15 cellular contexts compared by ENCODE assay signal in genomic region chr11:72742522-72743320, GRCh38. TPM values are rescaled to one million over a fixed set of nuclear protein-coding genes. Genes with fewer than 3 reads are reported as not detected.
DNase-seq lines count a peak whose midpoint lies in the region; ATAC-seq and TF ChIP-seq lines count a peak whose summit lies in the region.
"Had no signal": no experiment of that assay in that cellular context is flagged by ENCODE, and none has a peak within 500 bp of the region (broad histone marks: within the 10 kb centered on the region; RNA-seq: fewer than 3 reads in every experiment).

No MANE protein-coding gene starts in this region.

- TF ChIP-seq POLR2A in spleen (IDR thresholded peaks at IDR 0.05), result no peak
- TF ChIP-seq POLR2A in body of pancreas (IDR thresholded peaks at IDR 0.05), result no peak

- intact Hi-C loops in spleen (cut with DNase I; ENCODE audit: low total_unique reads), result no loop called here
- intact Hi-C loops in body of pancreas (cut with DNase I), result no loop called here

- H3K36me3 Mint-ChIP-seq in activated CD4-positive, alpha-beta T cell treated with anti-CD3 and anti-CD28 coated beads, Interleukin-2, amount 10 ng/mL, durations not matched to agents 7 days and 5 days (ENCODE audit: low read depth), result no peaks in the 10 kb centered on the region
- H3K36me3 Mint-ChIP-seq in endothelial cell (ENCODE audit: low read depth, unreplicated experiment), result peaks cover 5% of the 10 kb centered on the region

- peak overlapping the region; percentile 9 for H3K27ac Mint-ChIP-seq in activated CD4-positive, alpha-beta T cell treated with anti-CD3 and anti-CD28 coated beads, Interleukin-2, amount 10 ng/mL, durations not matched to agents 7 days and 5 days
- peak overlapping the region; percentile 40 for H3K27ac Mint-ChIP-seq in endothelial cell (ENCODE audit: unreplicated experiment)

- no peaks in the 10 kb centered on the region for H3K9me3 Mint-ChIP-seq in activated CD4-positive, alpha-beta T cell treated with anti-CD3 and anti-CD28 coated beads, Interleukin-2, amount 10 ng/mL, durations not matched to agents 7 days and 5 days
- H3K9me3 Mint-ChIP-seq in endothelial cell (ENCODE audit: unreplicated experiment), result no peaks in the 10 kb centered on the region

- H3K27me3 Mint-ChIP-seq in activated CD4-positive, alpha-beta T cell treated with anti-CD3 and anti-CD28 coated beads, Interleukin-2, amount 10 ng/mL, durations not matched to agents 7 days and 5 days, result no peaks in the 10 kb centered on the region
- H3K27me3 Mint-ChIP-seq in endothelial cell (ENCODE audit: unreplicated experiment), result peaks cover 6% of the 10 kb centered on the region

- POLR2A ChIA-PET in activated CD4-positive, alpha-beta T cell treated with anti-CD3 and anti-CD28 coated beads, Interleukin-2, amount 10 ng/mL, durations not matched to agents 7 days and 5 days (lab: Charles Lee), result no interaction called here

- no peaks in the 10 kb centered on the region for H3K27me3 ChIP-seq in RWPE2 (ENCODE audit: insufficient read depth, poor library complexity, severe bottlenecking)
- H3K27me3 ChIP-seq in spleen (replicated peaks in 1 of 7), result no peaks in the 10 kb centered on the region
- H3K27me3 ChIP-seq in body of pancreas, result no peaks in the 10 kb centered on the region
- H3K27me3 ChIP-seq: SJCRH30 had no signal

- H3K27ac ChIP-seq in RWPE2 (ENCODE audit: poor library complexity, severe bottlenecking) (peak overlapping the region; percentile 66), spleen (peak overlapping the region; percentile 70 to 96 (median 94)), body of pancreas (no peak overlapping the region)
- H3K27ac ChIP-seq: SJCRH30 had no signal

- DNase-seq in activated CD4-positive, alpha-beta T cell treated with anti-CD3 and anti-CD28 coated beads, Interleukin-2, amount 10 ng/mL, durations not matched to agents 7 days and 5 days, result no peak
- no peak for DNase-seq in activated CD4-positive, alpha-beta T cell treated with anti-CD3 and anti-CD28 coated beads, Interleukin-2, amount 50 U/mL, for 48 hours
- no peak for DNase-seq in RWPE2 (ENCODE audit: low spot score)
- DNase-seq in endothelial cell (ENCODE audit: low spot score), result no peak
- peak; percentile 68 for DNase-seq in spleen
- no peak for DNase-seq in germinal center (ENCODE audit: low spot score)
- no peak for DNase-seq in body of pancreas
- no peak for DNase-seq in NCI-H2171 (lab: John Stamatoyannopoulos, UW)
- DNase-seq: dermis blood vessel endothelial cell, DMS79, NCI-H1436, NCI-H524 treated with DMSO at 0.1 percent for 48 hours, SJCRH30 had no signal

- H3K36me3 ChIP-seq in RWPE2 (ENCODE audit: low read depth) (no peaks in the 10 kb centered on the region), spleen (peaks cover 0 to 7% (median 0%) of the 10 kb centered on the region in 6 donors), body of pancreas (replicated peaks in 1 of 2; ENCODE audit: insufficient read depth in 1 of 2, low read depth in 2 of 2) (no peaks in the 10 kb centered on the region)
- H3K36me3 ChIP-seq: SJCRH30 had no signal

- WGBS in spleen, 5 donors, result 83 to 88% (median 85%) methylated on average over 7 of the region's 7 CpGs
- 81 to 84% methylated on average over 7 of the region's 7 CpGs for WGBS in body of pancreas, 2 donors

- CTCF ChIA-PET in activated CD4-positive, alpha-beta T cell treated with anti-CD3 and anti-CD28 coated beads, Interleukin-2, amount 10 ng/mL, durations not matched to agents 7 days and 5 days (lab: Charles Lee), result no interaction called here

- H3K4me3 Mint-ChIP-seq in activated CD4-positive, alpha-beta T cell treated with anti-CD3 and anti-CD28 coated beads, Interleukin-2, amount 10 ng/mL, durations not matched to agents 7 days and 5 days, result no peak overlapping the region
- peak overlapping the region; percentile 20 for H3K4me3 Mint-ChIP-seq in endothelial cell (ENCODE audit: unreplicated experiment)

- H3K9me3 ChIP-seq in RWPE2 (ENCODE audit: severe bottlenecking) (no peaks in the 10 kb centered on the region), spleen (no peaks in the 10 kb centered on the region), body of pancreas (no peaks in the 10 kb centered on the region)
- H3K9me3 ChIP-seq: SJCRH30 had no signal

- no peak overlapping the region for H3K4me3 ChIP-seq in RWPE2 (ENCODE audit: severe bottlenecking)
- peak overlapping the region in 1 of 8 donors; percentile 64 for H3K4me3 ChIP-seq in spleen
- H3K4me3 ChIP-seq in body of pancreas, result no peak overlapping the region
- H3K4me3 ChIP-seq: SJCRH30 had no signal

- no peak for ATAC-seq in RWPE2 (ENCODE audit: low read depth)
- ATAC-seq in body of pancreas, result no peak
- ATAC-seq: activated CD4-positive, CD25-positive, alpha-beta regulatory T cell treated with anti-CD3 and anti-CD28 coated beads, Interleukin-2, amount 50 U/mL, for 24 hours; HCT116 had no signal

- TF ChIP-seq CTCF in RWPE2 (IDR thresholded peaks at IDR 0.05; ENCODE audit: poor library complexity, severe bottlenecking), result no peak
- no peak for TF ChIP-seq CTCF in endothelial cell (IDR thresholded peaks at IDR 0.05; ENCODE audit: unreplicated experiment)
- no peak for TF ChIP-seq CTCF in spleen (IDR thresholded peaks at IDR 0.05 in 8 of 11, conservative IDR thresholded peaks at IDR 0.05 in 3 of 11)
- no peak for TF ChIP-seq CTCF in body of pancreas (IDR thresholded peaks at IDR 0.05)

- H3K4me1 Mint-ChIP-seq in activated CD4-positive, alpha-beta T cell treated with anti-CD3 and anti-CD28 coated beads, Interleukin-2, amount 10 ng/mL, durations not matched to agents 7 days and 5 days, result peaks cover 56% of the 10 kb centered on the region
- H3K4me1 Mint-ChIP-seq in endothelial cell (ENCODE audit: unreplicated experiment), result peaks cover 31% of the 10 kb centered on the region

- H3K4me1 ChIP-seq in RWPE2 (ENCODE audit: insufficient read depth, poor library complexity, severe bottlenecking) (peaks cover 47% of the 10 kb centered on the region), spleen (peaks cover 66 to 100% (median 98%) of the 10 kb centered on the region in 6 donors), body of pancreas (no peaks in the 10 kb centered on the region)
- H3K4me1 ChIP-seq: SJCRH30 had no signal

RNA-seq across cellular contexts. Expression of gene ARAP1, which starts 9.5 kb away (rescaled TPM):
- 100 to 1,000 TPM in 1 of 2 experiments, 10 to 100 TPM in 1; 83.6 to 101 TPM for total RNA-seq in activated CD4-positive, alpha-beta T cell treated with anti-CD3 and anti-CD28 coated beads, Interleukin-2, amount 10 ng/mL, durations not matched to agents 7 days and 5 days
- 55.1 TPM for total RNA-seq in endothelial cell (ENCODE audit: unreplicated experiment)
- 100 to 1,000 TPM; 248 to 365 (median 278) TPM for total RNA-seq in spleen
- polyA plus RNA-seq in spleen, result 100 to 1,000 TPM in 2 of 3 donors, 10 to 100 TPM in 1; 76.7 to 176 (median 127) TPM
- total RNA-seq in body of pancreas, result 100 to 1,000 TPM in 1 of 2 donors, 10 to 100 TPM in 1; 63.3 to 208 TPM

RNA-seq across cellular contexts. Expression of gene STARD10, which starts 51.1 kb away (rescaled TPM):
- 1 to 10 TPM; 4.5 to 6.4 TPM for total RNA-seq in activated CD4-positive, alpha-beta T cell treated with anti-CD3 and anti-CD28 coated beads, Interleukin-2, amount 10 ng/mL, durations not matched to agents 7 days and 5 days
- 13.4 TPM for total RNA-seq in endothelial cell (ENCODE audit: unreplicated experiment)
- 10 to 100 TPM; 19.7 to 35.1 (median 27.9) TPM for total RNA-seq in spleen
- 10 to 100 TPM; 23.7 to 46.7 (median 31.9) TPM for polyA plus RNA-seq in spleen
- 100 to 1,000 TPM; 122 to 209 TPM for total RNA-seq in body of pancreas

Comparison
In these comparisons a context has a peak if more than half of its experiments do, and no peak if none do; other contexts are left out.
1. H3K27ac ChIP-seq: peak in RWPE2 (single experiment) and spleen (8 of 8); none in body of pancreas (0 of 4).